Comparison of ENCODE assay signal across 8 cellular contexts in the genomic region with DNA sequence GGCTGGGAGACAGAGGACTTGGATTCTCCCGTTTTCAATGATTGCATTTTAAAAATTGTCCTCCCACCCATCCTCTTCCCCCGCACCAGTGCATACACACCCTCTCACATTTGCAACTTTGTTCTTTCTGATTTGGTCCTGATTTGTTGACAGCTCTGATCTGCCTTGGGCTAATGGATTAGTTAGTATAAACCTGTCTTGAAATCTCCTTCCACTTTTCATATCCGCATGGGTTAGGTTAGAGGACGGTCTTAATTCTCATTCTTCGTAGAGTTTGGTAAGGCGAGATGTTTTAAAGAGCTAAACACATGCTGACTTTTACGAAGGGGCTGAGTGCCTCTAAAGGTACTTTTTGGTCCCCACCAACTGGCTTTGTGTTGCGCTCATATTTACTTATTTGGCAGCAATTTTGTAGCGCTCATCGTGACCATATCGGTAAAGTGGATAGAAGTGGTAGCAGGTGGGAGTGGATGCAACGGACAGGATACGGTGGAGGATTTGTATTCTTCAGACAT. TPM values are rescaled to one million over a fixed set of nuclear protein-coding genes. Genes with fewer than 3 reads are reported as not detected.
DNase-seq lines count a peak whose midpoint lies in the region; ATAC-seq and TF ChIP-seq lines count a peak whose summit lies in the region.

No MANE protein-coding gene starts in this region.

- no peaks in the 10 kb centered on the region for H3K27me3 ChIP-seq in body of pancreas

- WGBS in body of pancreas, 2 donors: 1% methylated on average over 13 of the region's 13 CpGs

- peak overlapping the region; percentile 84 to 94 for H3K4me3 ChIP-seq in body of pancreas

- peak overlapping the region; percentile 6 to 99 (median 94) for H3K27ac ChIP-seq in body of pancreas

- intact Hi-C loops in body of pancreas (cut with DNase I): no loop called here

- peaks cover 0 to 4% (median 0%) of the 10 kb centered on the region in 3 donors for H3K9me3 ChIP-seq in body of pancreas

- no peak for TF ChIP-seq CTCF in body of pancreas (IDR thresholded peaks at IDR 0.05)

- ATAC-seq in HG02852 (IDR thresholded peaks at IDR 0.05; ENCODE audit: unreplicated experiment): peak; percentile 4
- ATAC-seq in body of pancreas: no peak
- ATAC-seq in stimulated activated naive CD8-positive, alpha-beta T cell treated with anti-CD3 and anti-CD28 coated beads, Interleukin-15, Interleukin-2, amounts not matched to agents 100 U/mL and 50 U/mL, for 24 hours: peak; percentile 2

- peak; percentile 66 for DNase-seq in NCI-H1105 treated with DMSO at 0.1 percent for 48 hours (lab: John Stamatoyannopoulos, UW)
- DNase-seq in NCI-H1105 (lab: John Stamatoyannopoulos, UW): no peak
- peak; percentile 59 for DNase-seq in OCI-M1 (lab: John Stamatoyannopoulos, UW)
- DNase-seq in body of pancreas: no peak
- peak; percentile 59 for DNase-seq in kidney glomerular epithelial cell (lab: John Stamatoyannopoulos, UW)
- peak; percentile 7 for DNase-seq in stimulated activated naive CD8-positive, alpha-beta T cell treated with anti-CD3 and anti-CD28 coated beads, Interleukin-15, Interleukin-2, amounts not matched to agents 100 U/mL and 50 U/mL, for 24 hours
- DNase-seq in epidermal melanocyte (ENCODE audit: insufficient read length, low spot score): no peak

- no peak for TF ChIP-seq POLR2A in body of pancreas (IDR thresholded peaks at IDR 0.05)

- no peaks in the 10 kb centered on the region for H3K36me3 ChIP-seq in body of pancreas (replicated peaks in 1 of 2; ENCODE audit: insufficient read depth in 1 of 2, low read depth in 2 of 2)

- H3K4me1 ChIP-seq in body of pancreas: peaks cover 11% of the 10 kb centered on the region

RNA-seq across cellular contexts. Expression of a gene that starts 1.1 kb away (rescaled TPM):
- 10 to 100 TPM; 29.7 to 42.0 TPM for total RNA-seq in body of pancreas

Comparison
In these comparisons a context has a peak if more than half of its experiments do, and no peak if none do; other contexts are left out.
1. DNase-seq: peak in NCI-H1105 treated with DMSO at 0.1 percent for 48 hours (single experiment), OCI-M1 (single experiment), kidney glomerular epithelial cell (single experiment) and stimulated activated naive CD8-positive, alpha-beta T cell treated with anti-CD3 and anti-CD28 coated beads, Interleukin-15, Interleukin-2, amounts not matched to agents 100 U/mL and 50 U/mL, for 24 hours (single experiment); none in NCI-H1105 (single experiment), body of pancreas (0 of 4) and epidermal melanocyte (single experiment).